In genomic region chr4:70734168-70734954, GRCh38 we compare ENCODE assay signal across 1 cellular context.
TF ChIP-seq lines count a peak whose summit lies in the region.

No MANE protein-coding gene starts in this region.

TF ChIP-seq in IMR-90, 13 proteins besides CTCF, POLR2A, EP300 and RAD21 (continued from another document):
- TF ChIP-seq ELK1 (IDR thresholded peaks at IDR 0.05; ENCODE audit: borderline replicate concordance, low read depth, low read length) (no peak), MAZ (IDR thresholded peaks at IDR 0.05; ENCODE audit: borderline replicate concordance, low read depth, low read length) (no peak), RCOR1 (IDR thresholded peaks at IDR 0.05; ENCODE audit: insufficient replicate concordance, low read length) (no peak), CHD1 (IDR thresholded peaks at IDR 0.05; ENCODE audit: low read depth, low read length) (no peak)
